14 cellular contexts compared by ENCODE assay signal in genomic region chr4:76665721-76666120, GRCh38.
"Had no signal": no experiment of that assay in that cellular context is flagged by ENCODE, and none has a peak within 500 bp of the region (broad histone marks: within the 10 kb centered on the region; RNA-seq: fewer than 3 reads in every experiment).

No MANE protein-coding gene starts in this region.

- DNase-seq: activated CD4-positive, alpha-beta T cell treated with anti-CD3 and anti-CD28 coated beads, Interleukin-2, amount 50 U/mL, for 48 hours; activated naive CD4-positive, alpha-beta T cell treated with anti-CD3 and anti-CD28 coated beads for 36 hours; dorsolateral prefrontal cortex; islet precursor cell; mesenchymal stem cell; spleen; stimulated activated CD4-positive, alpha-beta T cell treated with anti-CD3 and anti-CD28 coated beads, Interleukin-1b, Interleukin-23, amount 100 ng/mL, for 48 hours; uterus had no signal

- H3K4me1 ChIP-seq: spleen, uterus had no signal

- H3K36me3 ChIP-seq: cardiac muscle cell, left lung, spleen, uterus had no signal

- H3K4me1 Mint-ChIP-seq: neural crest cell had no signal

- H3K27ac ChIP-seq: cardiac muscle cell, dorsolateral prefrontal cortex, spleen, uterus, VCaP had no signal

- ATAC-seq: sciatic nerve had no signal

- H3K9me3 ChIP-seq: left lung, spleen, uterus had no signal

- H3K9me3 Mint-ChIP-seq: activated naive CD4-positive, alpha-beta T cell treated with anti-CD3 and anti-CD28 coated beads for 36 hours; activated T-helper 2 cell treated with anti-CD3 and anti-CD28 coated beads, Interferon-gamma antibody, Interleukin-2, Interleukin-4, amounts not matched to agents 10 μg/mL and 5 μg/mL and 100 μg/mL, durations not matched to agents 14 hours and 24 hours and 36 hours; neural crest cell had no signal

- H3K27ac Mint-ChIP-seq: activated naive CD4-positive, alpha-beta T cell treated with anti-CD3 and anti-CD28 coated beads for 36 hours; activated T-helper 2 cell treated with anti-CD3 and anti-CD28 coated beads, Interferon-gamma antibody, Interleukin-2, Interleukin-4, amounts not matched to agents 10 μg/mL and 5 μg/mL and 100 μg/mL, durations not matched to agents 14 hours and 24 hours and 36 hours had no signal

- H3K4me3 ChIP-seq: cardiac muscle cell, dorsolateral prefrontal cortex, left lung, spleen, uterus had no signal

- H3K27me3 ChIP-seq: cardiac muscle cell, dorsolateral prefrontal cortex, left lung, spleen, uterus had no signal

- H3K4me3 Mint-ChIP-seq: activated naive CD4-positive, alpha-beta T cell treated with anti-CD3 and anti-CD28 coated beads for 36 hours; neural crest cell had no signal
